ENCODE assay signal across 11 cellular contexts in genomic region chr19:47258895-47259555, GRCh38. TPM values are rescaled to one million over a fixed set of nuclear protein-coding genes. Genes with fewer than 3 reads are reported as not detected.
DNase-seq lines count a peak whose midpoint lies in the region; ATAC-seq and TF ChIP-seq lines count a peak whose summit lies in the region.
"Had no signal": no experiment of that assay in that cellular context is flagged by ENCODE, and none has a peak within 500 bp of the region (broad histone marks: within the 10 kb centered on the region; RNA-seq: fewer than 3 reads in every experiment).

No MANE protein-coding gene starts in this region.

- peak overlapping the region in 1 of 2 donors; percentile 72 for H3K4me3 ChIP-seq in ascending aorta
- no peak overlapping the region for H3K4me3 ChIP-seq in Peyer's patch

- peaks cover 37 to 58% of the 10 kb centered on the region in 2 donors for H3K36me3 ChIP-seq in ascending aorta
- peaks cover 0 to 53% (median 0%) of the 10 kb centered on the region in 3 donors for H3K36me3 ChIP-seq in Peyer's patch

- H3K27ac ChIP-seq in ascending aorta (peak overlapping the region; percentile 96 to 98), Peyer's patch (no peak overlapping the region)

- no peaks in the 10 kb centered on the region for H3K9me3 Mint-ChIP-seq in stimulated activated naive CD8-positive, alpha-beta T cell treated with anti-CD3 and anti-CD28 coated beads, Interleukin-15, Interleukin-2, amounts not matched to agents 100 ng/mL and 50 ng/mL, for 24 hours
- no peaks in the 10 kb centered on the region for H3K9me3 Mint-ChIP-seq in nephron

- peak overlapping the region; percentile 64 for H3K4me3 Mint-ChIP-seq in stimulated activated naive CD8-positive, alpha-beta T cell treated with anti-CD3 and anti-CD28 coated beads, Interleukin-15, Interleukin-2, amounts not matched to agents 100 ng/mL and 50 ng/mL, for 24 hours
- H3K4me3 Mint-ChIP-seq in nephron, result peak overlapping the region; percentile 72 to 92 (median 87)

- no peak for TF ChIP-seq POLR2A in Peyer's patch (IDR thresholded peaks at IDR 0.05)

- no peak for ATAC-seq in stimulated activated naive CD8-positive, alpha-beta T cell treated with anti-CD3 and anti-CD28 coated beads, Interleukin-15, Interleukin-2, amounts not matched to agents 100 U/mL and 50 U/mL, for 24 hours
- no peak for ATAC-seq in HG03457 (IDR thresholded peaks at IDR 0.05; ENCODE audit: unreplicated experiment)

- no peak for TF ChIP-seq CTCF in ascending aorta (IDR thresholded peaks at IDR 0.05)
- no peak for TF ChIP-seq CTCF in nephron (IDR thresholded peaks at IDR 0.05; ENCODE audit: unreplicated experiment in 3 of 3)
- TF ChIP-seq CTCF in Peyer's patch (IDR thresholded peaks at IDR 0.05), result no peak

- peak overlapping the region; percentile 63 for H3K27ac Mint-ChIP-seq in stimulated activated naive CD8-positive, alpha-beta T cell treated with anti-CD3 and anti-CD28 coated beads, Interleukin-15, Interleukin-2, amounts not matched to agents 100 ng/mL and 50 ng/mL, for 24 hours
- H3K27ac Mint-ChIP-seq in nephron, result peak overlapping the region; percentile 86 to 97 (median 96)

- H3K9me3 ChIP-seq in ascending aorta (no peaks in the 10 kb centered on the region), Peyer's patch (no peaks in the 10 kb centered on the region)

- peaks cover 24% of the 10 kb centered on the region for H3K4me1 Mint-ChIP-seq in stimulated activated naive CD8-positive, alpha-beta T cell treated with anti-CD3 and anti-CD28 coated beads, Interleukin-15, Interleukin-2, amounts not matched to agents 100 ng/mL and 50 ng/mL, for 24 hours (ENCODE audit: low read depth)
- H3K4me1 Mint-ChIP-seq in nephron, result peaks cover 29% of the 10 kb centered on the region

- peaks cover 0 to 29% of the 10 kb centered on the region in 2 donors for H3K4me1 ChIP-seq in ascending aorta
- H3K4me1 ChIP-seq in Peyer's patch, result peaks cover 0 to 25% (median 6%) of the 10 kb centered on the region in 4 donors

- no peaks in the 10 kb centered on the region for H3K27me3 Mint-ChIP-seq in stimulated activated naive CD8-positive, alpha-beta T cell treated with anti-CD3 and anti-CD28 coated beads, Interleukin-15, Interleukin-2, amounts not matched to agents 100 ng/mL and 50 ng/mL, for 24 hours
- no peaks in the 10 kb centered on the region for H3K27me3 Mint-ChIP-seq in nephron (ENCODE audit: low read depth)

- H3K27me3 ChIP-seq in ascending aorta (no peaks in the 10 kb centered on the region), Peyer's patch (no peaks in the 10 kb centered on the region)

- peaks cover 25% of the 10 kb centered on the region for H3K36me3 Mint-ChIP-seq in stimulated activated naive CD8-positive, alpha-beta T cell treated with anti-CD3 and anti-CD28 coated beads, Interleukin-15, Interleukin-2, amounts not matched to agents 100 ng/mL and 50 ng/mL, for 24 hours (ENCODE audit: low read depth)
- H3K36me3 Mint-ChIP-seq in nephron (ENCODE audit: low read depth), result peaks cover 49% of the 10 kb centered on the region

- DNase-seq in stimulated activated naive CD8-positive, alpha-beta T cell treated with anti-CD3 and anti-CD28 coated beads, Interleukin-15, Interleukin-2, amounts not matched to agents 100 U/mL and 50 U/mL, for 24 hours, result no peak
- DNase-seq in ascending aorta (ENCODE audit: low spot score in 2 of 2) (no peak), Peyer's patch (no peak), COLO829 (ENCODE audit: low spot score) (no peak), NCI-H526 treated with DMSO at 0.1 percent for 48 hours (lab: John Stamatoyannopoulos, UW) (no peak)
- DNase-seq: MM.1S, NCI-H774, T-helper 9 cell had no signal

- intact Hi-C loops in ascending aorta (cut with DNase I), result no loop called here

RNA-seq across cellular contexts. Expression of gene CCDC9, which starts 2.7 kb away (rescaled TPM):
- total RNA-seq in ascending aorta (45.3 TPM), Peyer's patch (100 to 1,000 TPM in 1 of 4 donors, 10 to 100 TPM in 3; 12.1 to 104 (median 35.8) TPM)

RNA-seq across cellular contexts. Expression of gene INAFM1, which starts 15.7 kb away (rescaled TPM):
- 33.7 TPM for total RNA-seq in ascending aorta
- total RNA-seq in Peyer's patch, result 10 to 100 TPM in 2 of 4 donors, 1 to 10 TPM in 2; 6.1 to 23.9 (median 12.8) TPM

RNA-seq across cellular contexts. Expression of gene BBC3, which starts 28.0 kb away (rescaled TPM):
- total RNA-seq in ascending aorta, result 14.9 TPM
- total RNA-seq in Peyer's patch, result 10 to 100 TPM in 1 of 4 donors, 1 to 10 TPM in 3; 4.1 to 10.0 (median 5.5) TPM

RNA-seq across cellular contexts. Expression of gene C5AR1, which starts 50.6 kb away (rescaled TPM):
- total RNA-seq in ascending aorta, result 9.3 TPM
- total RNA-seq in Peyer's patch, result 1 to 10 TPM in 2 of 4 donors, under 1 TPM in 1, not detected in 1; 0.70 to 5.0 (median 2.2) TPM

Comparison
In these comparisons a context has a peak if more than half of its experiments do, and no peak if none do; other contexts are left out.
1. H3K27ac ChIP-seq: peak in ascending aorta (2 of 2); none in Peyer's patch (0 of 4).